ENCODE assay signal across 7 cellular contexts in genomic region chr3:138068579-138069174, GRCh38. TPM values are rescaled to one million over a fixed set of nuclear protein-coding genes. Genes with fewer than 3 reads are reported as not detected.
A peak's percentile ranks its signal among the peaks of the same experiment; 100 is the strongest.
DNase-seq lines count a peak whose midpoint lies in the region; FAIRE-seq and TF ChIP-seq lines count a peak whose summit lies in the region.

No MANE protein-coding gene starts in this region.

- no peak overlapping the region for H3K4me3 ChIP-seq in HFF-Myc (replicated peaks; ENCODE audit: low read depth, low read length)
- H3K4me3 ChIP-seq in NB4 (ENCODE audit: low read depth, low read length), result no peak overlapping the region
- no peak overlapping the region for H3K4me3 ChIP-seq in right atrium auricular region
- no peak overlapping the region for H3K4me3 ChIP-seq in sigmoid colon

- H3K27ac ChIP-seq in right atrium auricular region (no peak overlapping the region), sigmoid colon (no peak overlapping the region)

- 19 to 27% methylated on average over 14 of the region's 14 CpGs for WGBS in sigmoid colon, 2 donors

- H3K27me3 ChIP-seq in right atrium auricular region, result no peaks in the 10 kb centered on the region
- H3K27me3 ChIP-seq in sigmoid colon, result no peaks in the 10 kb centered on the region

- TF ChIP-seq CTCF in HFF-Myc (IDR thresholded peaks at IDR 0.05; ENCODE audit: low read depth, low read length, missing control alignments) (peak; percentile 99), NB4 (IDR thresholded peaks at IDR 0.05; ENCODE audit: low read depth, low read length) (peak; percentile 98), right atrium auricular region (IDR thresholded peaks at IDR 0.05) (peak; percentile 94 to 98), sigmoid colon (IDR thresholded peaks at IDR 0.05) (peak; percentile 84 to 98 (median 93))

- DNase-seq in GM12891 (ENCODE audit: insufficient read length, low spot score) (peak; percentile 74), HFF-Myc (ENCODE audit: extremely low read depth, low read depth) (no peak), NB4 (ENCODE audit: low read depth) (peak; percentile 84), T-helper 1 cell (peak; percentile 32 to 67 (median 48)), amniotic stem cell (lab: John Stamatoyannopoulos, UW) (peak; percentile 55), right atrium auricular region (ENCODE audit: low spot score) (peak; percentile 81), sigmoid colon (peak; percentile 85)

- H3K36me3 ChIP-seq in right atrium auricular region (peaks cover 48% of the 10 kb centered on the region), sigmoid colon (peaks cover 33 to 70% (median 40%) of the 10 kb centered on the region in 4 donors)

- TF ChIP-seq POLR2A in GM12891 (IDR thresholded peaks at IDR 0.05; ENCODE audit: low read depth, low read length), result no peak
- TF ChIP-seq POLR2A in NB4 (IDR thresholded peaks at IDR 0.05; ENCODE audit: extremely low read depth, insufficient read length), result no peak
- no peak for TF ChIP-seq POLR2A in sigmoid colon (IDR thresholded peaks at IDR 0.05)

- no peaks in the 10 kb centered on the region for H3K9me3 ChIP-seq in right atrium auricular region
- H3K9me3 ChIP-seq in sigmoid colon, result no peaks in the 10 kb centered on the region

- intact Hi-C loops in sigmoid colon (cut with DNase I), result loop anchor here (1.0 kb wide), 1 partner anchor 51 kb away; no protein-coding TSS in a partner anchor

- no peak for TF ChIP-seq EP300 in sigmoid colon (IDR thresholded peaks at IDR 0.05)

- H3K4me1 ChIP-seq in right atrium auricular region (no peaks in the 10 kb centered on the region), sigmoid colon (no peaks in the 10 kb centered on the region)

- FAIRE-seq in GM12891 (lab: Jason Lieb, UNC), result peak; percentile 90

TF ChIP-seq in GM12891, 5 proteins besides CTCF, POLR2A, EP300 and RAD21:
- TF ChIP-seq POLR2AphosphoS5 (IDR thresholded peaks at IDR 0.05; ENCODE audit: low read depth, low read length), result no peak
- no peak for TF ChIP-seq TAF1 (IDR thresholded peaks at IDR 0.05; ENCODE audit: low read depth, low read length)
- TF ChIP-seq POU2F2 (IDR thresholded peaks at IDR 0.05; ENCODE audit: low read depth, low read length), result no peak
- TF ChIP-seq SPI1 (IDR thresholded peaks at IDR 0.05; ENCODE audit: low read depth, low read length), result no peak
- no peak for TF ChIP-seq PAX5 (IDR thresholded peaks at IDR 0.05; ENCODE audit: insufficient read depth, low read length, severe bottlenecking)
TF ChIP-seq in GM12891: peak in this region for 0.

RNA-seq across cellular contexts. Expression of gene DZIP1L, which starts 46.7 kb away (rescaled TPM):
- not detected for polyA plus RNA-seq in GM12891 (2012; ENCODE audit: low read depth, missing spikeins)
- total RNA-seq in right atrium auricular region, result 1 to 10 TPM; 4.0 to 4.6 TPM
- 10 to 100 TPM; 11.2 to 33.0 (median 23.7) TPM for total RNA-seq in sigmoid colon
- polyA plus RNA-seq in sigmoid colon, result 1 to 10 TPM in 2 of 3 donors, not detected in 1; 1.2 to 1.7 TPM

RNA-seq across cellular contexts. Expression of gene CLDN18, which starts 58.7 kb away (rescaled TPM):
- not detected for polyA plus RNA-seq in GM12891 (2012; ENCODE audit: low read depth, missing spikeins)
- 10 to 100 TPM in 1 of 2 donors, under 1 TPM in 1; 0.12 to 21.0 TPM for total RNA-seq in right atrium auricular region
- not detected for total RNA-seq in sigmoid colon
- polyA plus RNA-seq in sigmoid colon, result 1 to 10 TPM in 1 of 3 donors, under 1 TPM in 1, not detected in 1; 0.10 to 1.8 TPM
